In genomic region chr10:12349628-12350166, GRCh38 we compare ENCODE assay signal across 8 cellular contexts. TPM values are rescaled to one million over a fixed set of nuclear protein-coding genes. Genes with fewer than 3 reads are reported as not detected.
DNase-seq lines count a peak whose midpoint lies in the region; ATAC-seq and TF ChIP-seq lines count a peak whose summit lies in the region.

No MANE protein-coding gene starts in this region.

- TF ChIP-seq CTCF in GM06990 (IDR thresholded peaks at IDR 0.05; ENCODE audit: insufficient read depth, low read length, poor library complexity, severe bottlenecking) (no peak), GM23338 (conservative IDR thresholded peaks at IDR 0.05; ENCODE audit: low read depth in 2 of 2) (no peak), PC-3 (conservative IDR thresholded peaks at IDR 0.05; ENCODE audit: low read depth, low read length) (no peak), fibroblast of lung (conservative IDR thresholded peaks at IDR 0.05 in 1 of 2, IDR thresholded peaks at IDR 0.05 in 1 of 2; ENCODE audit: low read depth in 1 of 2, low read length in 2 of 2) (no peak), retinal pigment epithelial cell (conservative IDR thresholded peaks at IDR 0.05; ENCODE audit: low read depth, low read length) (no peak)

- no peaks in the 10 kb centered on the region for H3K9me2 ChIP-seq in GM23338 (ENCODE audit: insufficient read depth)
- no peaks in the 10 kb centered on the region for H3K9me2 ChIP-seq in PC-3 (replicated peaks; ENCODE audit: low read length)

- no peak overlapping the region for H3K27ac ChIP-seq in GM23338 (ENCODE audit: low read depth)
- H3K27ac ChIP-seq in PC-3 (ENCODE audit: low read length) = no peak overlapping the region
- no peak overlapping the region for H3K27ac ChIP-seq in fibroblast of lung (ENCODE audit: insufficient read depth, low read length)

- intact Hi-C loops in PC-3 (cut with micrococcal nuclease) = loop anchor here (5.0 kb wide), 3 partner anchors 48 to 363 kb away; no protein-coding TSS in a partner anchor

- CTCF ChIA-PET in PC-3 (lab: Charles Lee) = no interaction called here

- H3K36me3 ChIP-seq in GM06990 (ENCODE audit: control insufficient read depth, insufficient read depth, low read length) (no peaks in the 10 kb centered on the region), GM23338 (ENCODE audit: insufficient read depth) (no peaks in the 10 kb centered on the region), PC-3 (ENCODE audit: low read depth, low read length) (no peaks in the 10 kb centered on the region), fibroblast of lung (ENCODE audit: control insufficient read depth, insufficient read depth, low read length) (no peaks in the 10 kb centered on the region)

- H3F3A ChIP-seq in GM23338 (replicated peaks; ENCODE audit: low read depth) (peaks cover 10% of the 10 kb centered on the region; the same call in 1 of the 2 replicates), PC-3 (ENCODE audit: low read length, unreplicated experiment) (no peaks in the 10 kb centered on the region)

- H3K4me3 ChIP-seq in GM06990 (replicated peaks; ENCODE audit: low read depth, low read length) (peak overlapping the region; percentile 94), GM23338 (peak overlapping the region; percentile 95), PC-3 (ENCODE audit: low read length) (peak overlapping the region; percentile 81), fibroblast of lung (replicated peaks in 1 of 4; ENCODE audit: control extremely low read depth in 1 of 4, insufficient read depth in 1 of 4, low read depth in 3 of 4, low read length in 4 of 4) (peak overlapping the region; percentile 57 to 70 (median 68)), retinal pigment epithelial cell (ENCODE audit: low read length) (peak overlapping the region; percentile 56)

- H3K27me3 ChIP-seq in GM06990 (replicated peaks; ENCODE audit: control insufficient read depth, insufficient read depth, low read length) (no peaks in the 10 kb centered on the region), GM23338 (ENCODE audit: insufficient read depth) (peaks cover 45% of the 10 kb centered on the region), PC-3 (ENCODE audit: low read length) (no peaks in the 10 kb centered on the region), fibroblast of lung (ENCODE audit: control insufficient read depth, insufficient read depth, low read length) (peaks cover 3% of the 10 kb centered on the region)

- peaks cover 35% of the 10 kb centered on the region for H3K27me3 Mint-ChIP-seq in GM23338 (ENCODE audit: insufficient read depth, low read depth, poor library complexity)

- H3K27ac Mint-ChIP-seq in GM23338 = no peak overlapping the region

- peak overlapping the region; percentile 94 for H3K4me3 Mint-ChIP-seq in GM23338

- no TSS peak for BruUV-seq in PC-3 (replicated peaks; lab: Mats Ljungman, UMichigan)

- ATAC-seq in GM23338 (peak; percentile 43), PC-3 (peak; percentile 5; the same call in 1 of the 2 replicates)

- H3K9me3 ChIP-seq in PC-3 (ENCODE audit: low read length) (no peaks in the 10 kb centered on the region), fibroblast of lung (ENCODE audit: control insufficient read depth, insufficient read depth, low read depth, low read length) (no peaks in the 10 kb centered on the region)

- H3K9ac ChIP-seq in PC-3 (ENCODE audit: low read length) (peak overlapping the region; percentile 66), fibroblast of lung (ENCODE audit: insufficient read depth, low read length) (peak overlapping the region; percentile 37)

- H3K79me2 ChIP-seq in GM23338 (replicated peaks; ENCODE audit: insufficient read depth) (peaks cover 12% of the 10 kb centered on the region), PC-3 (ENCODE audit: low read length) (no peaks in the 10 kb centered on the region), fibroblast of lung (ENCODE audit: control insufficient read depth, insufficient read depth, low read length) (no peaks in the 10 kb centered on the region)

- peaks cover 37% of the 10 kb centered on the region; the same call in 1 of the 2 replicates for H3K4me1 ChIP-seq in GM23338 (ENCODE audit: insufficient read depth)
- peaks cover 8% of the 10 kb centered on the region; the same call in 1 of the 2 replicates for H3K4me1 ChIP-seq in PC-3 (ENCODE audit: insufficient read depth, low read length)
- H3K4me1 ChIP-seq in fibroblast of lung (ENCODE audit: control insufficient read depth, extremely low read depth, insufficient read depth, low read length) = peaks cover 2% of the 10 kb centered on the region

- H3K4me2 ChIP-seq in GM23338 (peak overlapping the region; percentile 89), PC-3 (ENCODE audit: low read length) (peak overlapping the region; percentile 96), fibroblast of lung (ENCODE audit: extremely low read depth, insufficient read depth, low read length) (peak overlapping the region; percentile 98)

- POLR2A ChIA-PET in PC-3 (lab: Charles Lee; ENCODE audit: unreplicated experiment) = no interaction called here

- H4K20me1 ChIP-seq in GM23338 (replicated peaks; ENCODE audit: insufficient read depth) = no peaks in the 10 kb centered on the region; the same call in 1 of the 2 replicates
- H4K20me1 ChIP-seq in PC-3 (ENCODE audit: low read length) = no peaks in the 10 kb centered on the region
- H4K20me1 ChIP-seq in fibroblast of lung (ENCODE audit: control insufficient read depth, extremely low read depth, insufficient read depth, low read length) = no peaks in the 10 kb centered on the region

- no peak for DNase-seq in GM06990 (ENCODE audit: extremely low read depth, insufficient read length)
- no peak for DNase-seq in GM23338 (ENCODE audit: low spot score)
- DNase-seq in PC-3 = no peak
- no peak for DNase-seq in fibroblast of lung (ENCODE audit: low read depth in 2 of 2)
- DNase-seq in retinal pigment epithelial cell (ENCODE audit: low read depth) = no peak
- DNase-seq in NCI-H2107 treated with DMSO at 0.1 percent for 48 hours (lab: John Stamatoyannopoulos, UW; ENCODE audit: unreplicated experiment) = no peak
- DNase-seq in T-helper 9 cell = no peak
- DNase-seq in activated CD4-positive, alpha-beta T cell treated with anti-CD3 and anti-CD28 coated beads for 4 hours = no peak

- H3K4me1 Mint-ChIP-seq in GM23338 = peaks cover 41% of the 10 kb centered on the region

- H3K36me3 Mint-ChIP-seq in GM23338 (ENCODE audit: low read depth) = no peaks in the 10 kb centered on the region; the same call in 2 of the 3 replicates

- H2AFZ ChIP-seq in GM23338 = peak overlapping the region; percentile 97
- H2AFZ ChIP-seq in PC-3 (ENCODE audit: low read length) = peak overlapping the region; percentile 68
- H2AFZ ChIP-seq in fibroblast of lung (ENCODE audit: low read length) = peak overlapping the region; percentile 67

- H3K9me3 Mint-ChIP-seq in GM23338 = peaks cover 3% of the 10 kb centered on the region; the same call in 2 of the 3 replicates

TF ChIP-seq in GM23338, 12 proteins besides CTCF, POLR2A, EP300 and RAD21:
- TF ChIP-seq POLR2AphosphoS5 (IDR thresholded peaks at IDR 0.05; ENCODE audit: low read depth) (0 out of 2 replicates have a peak, but pooled peaks have one; percentile 4), ETS1 (IDR thresholded peaks at IDR 0.05) (no peak)

RNA-seq across cellular contexts. Expression of gene CAMK1D, which starts 0.3 kb away (rescaled TPM):
- 3.3 and 7.2 TPM in 2 replicates for total RNA-seq in GM23338 (2014; rRNA removed; shearing (Covaris generic))
- polyA plus RNA-seq in GM23338 (2016; fragmentation: Nextera tagmentation; extraction: Ambion mirVana) (4.6 TPM in 2 replicates), fibroblast of lung (1.5 and 2.3 TPM in 2 replicates)
- total RNA-seq in PC-3 (2014; rRNA removed) (1.3 and 2.1 TPM in 2 replicates), fibroblast of lung (1.5 and 2.3 TPM in 2 replicates)
- 1.0 and 1.6 TPM in 2 replicates for polyA plus RNA-seq in fibroblast of lung (2012)
- 1.7 and 5.4 TPM in 2 replicates for polyA minus RNA-seq in fibroblast of lung (ENCODE audit: low replicate concordance)
